In the genomic region with DNA sequence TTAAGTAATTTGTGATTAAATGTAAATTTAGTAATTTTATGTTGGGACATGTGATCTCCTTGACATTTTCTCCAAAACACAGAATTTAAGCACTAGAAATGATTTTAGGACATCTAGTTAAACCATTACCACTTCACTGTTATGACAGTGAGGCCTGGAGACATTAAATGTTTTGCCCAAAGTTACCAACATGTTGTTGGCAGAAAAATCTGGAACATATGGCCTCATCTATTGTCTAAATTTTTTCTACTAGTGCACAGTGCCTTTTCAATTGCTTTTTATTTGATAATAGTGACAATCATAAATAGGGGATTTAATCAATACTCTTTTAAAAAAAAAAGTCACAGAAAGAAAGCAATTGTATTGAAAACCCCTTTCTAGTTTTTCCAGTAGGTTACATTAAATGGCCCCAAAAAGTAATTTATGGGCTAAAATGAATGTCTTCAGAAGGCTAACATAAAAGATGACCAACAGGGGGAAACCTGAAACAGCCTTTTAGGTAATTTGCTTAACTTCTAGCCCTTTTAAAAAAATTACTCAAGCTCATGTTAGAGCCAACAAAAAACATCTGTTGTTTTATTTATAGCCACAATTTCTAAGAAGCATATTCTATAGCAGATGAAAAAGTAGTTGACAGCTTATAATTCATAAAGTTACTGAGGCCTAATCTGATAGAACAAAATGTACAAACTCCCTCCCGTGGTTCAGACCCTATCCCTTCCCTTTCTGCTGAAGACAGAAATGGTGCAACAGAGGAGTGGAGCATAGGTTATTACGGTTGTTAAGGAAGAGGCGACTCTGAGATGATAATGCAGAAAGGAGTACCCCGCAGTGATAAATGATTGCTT, we compare ENCODE assay signal across 1 cellular context.
TF ChIP-seq lines count a peak whose summit lies in the region.

No MANE protein-coding gene starts in this region.

TF ChIP-seq in GM12878, 131 proteins besides CTCF, POLR2A, EP300 and RAD21 (continued from another document):
- TF ChIP-seq, protein P1, sequence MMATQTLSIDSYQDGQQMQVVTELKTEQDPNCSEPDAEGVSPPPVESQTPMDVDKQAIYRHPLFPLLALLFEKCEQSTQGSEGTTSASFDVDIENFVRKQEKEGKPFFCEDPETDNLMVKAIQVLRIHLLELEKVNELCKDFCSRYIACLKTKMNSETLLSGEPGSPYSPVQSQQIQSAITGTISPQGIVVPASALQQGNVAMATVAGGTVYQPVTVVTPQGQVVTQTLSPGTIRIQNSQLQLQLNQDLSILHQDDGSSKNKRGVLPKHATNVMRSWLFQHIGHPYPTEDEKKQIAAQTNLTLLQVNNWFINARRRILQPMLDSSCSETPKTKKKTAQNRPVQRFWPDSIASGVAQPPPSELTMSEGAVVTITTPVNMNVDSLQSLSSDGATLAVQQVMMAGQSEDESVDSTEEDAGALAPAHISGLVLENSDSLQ (IDR thresholded peaks at IDR 0.05), result no peak
- TF ChIP-seq MEF2A (IDR thresholded peaks at IDR 0.05; ENCODE audit: insufficient read depth, low read depth, low read length) (no peak), SIX5 (IDR thresholded peaks at IDR 0.05; ENCODE audit: low read depth, low read length, severe bottlenecking) (no peak), SREBF1 (IDR thresholded peaks at IDR 0.05; ENCODE audit: low read length) (no peak), POU2F2 (IDR thresholded peaks at IDR 0.05; ENCODE audit: borderline replicate concordance, low read depth, low read length) (no peak), TCF12 (IDR thresholded peaks at IDR 0.05; ENCODE audit: low read depth, low read length) (no peak), NR2C2 (IDR thresholded peaks at IDR 0.05; ENCODE audit: borderline replicate concordance, control insufficient read depth, insufficient read length, low read depth) (no peak), SREBF2 (IDR thresholded peaks at IDR 0.05; ENCODE audit: low read length) (no peak), ZNF622 (IDR thresholded peaks at IDR 0.05) (no peak), SUZ12 (IDR thresholded peaks at IDR 0.05; ENCODE audit: unreplicated experiment) (no peak), NFXL1 (IDR thresholded peaks at IDR 0.05; ENCODE audit: borderline replicate concordance) (no peak), TCF7 (IDR thresholded peaks at IDR 0.05; ENCODE audit: borderline replicate concordance) (no peak)
- TF ChIP-seq, protein P2, sequence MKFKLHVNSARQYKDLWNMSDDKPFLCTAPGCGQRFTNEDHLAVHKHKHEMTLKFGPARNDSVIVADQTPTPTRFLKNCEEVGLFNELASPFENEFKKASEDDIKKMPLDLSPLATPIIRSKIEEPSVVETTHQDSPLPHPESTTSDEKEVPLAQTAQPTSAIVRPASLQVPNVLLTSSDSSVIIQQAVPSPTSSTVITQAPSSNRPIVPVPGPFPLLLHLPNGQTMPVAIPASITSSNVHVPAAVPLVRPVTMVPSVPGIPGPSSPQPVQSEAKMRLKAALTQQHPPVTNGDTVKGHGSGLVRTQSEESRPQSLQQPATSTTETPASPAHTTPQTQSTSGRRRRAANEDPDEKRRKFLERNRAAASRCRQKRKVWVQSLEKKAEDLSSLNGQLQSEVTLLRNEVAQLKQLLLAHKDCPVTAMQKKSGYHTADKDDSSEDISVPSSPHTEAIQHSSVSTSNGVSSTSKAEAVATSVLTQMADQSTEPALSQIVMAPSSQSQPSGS (IDR thresholded peaks at IDR 0.05; ENCODE audit: low read length), result no peak
- TF ChIP-seq, protein P3, sequence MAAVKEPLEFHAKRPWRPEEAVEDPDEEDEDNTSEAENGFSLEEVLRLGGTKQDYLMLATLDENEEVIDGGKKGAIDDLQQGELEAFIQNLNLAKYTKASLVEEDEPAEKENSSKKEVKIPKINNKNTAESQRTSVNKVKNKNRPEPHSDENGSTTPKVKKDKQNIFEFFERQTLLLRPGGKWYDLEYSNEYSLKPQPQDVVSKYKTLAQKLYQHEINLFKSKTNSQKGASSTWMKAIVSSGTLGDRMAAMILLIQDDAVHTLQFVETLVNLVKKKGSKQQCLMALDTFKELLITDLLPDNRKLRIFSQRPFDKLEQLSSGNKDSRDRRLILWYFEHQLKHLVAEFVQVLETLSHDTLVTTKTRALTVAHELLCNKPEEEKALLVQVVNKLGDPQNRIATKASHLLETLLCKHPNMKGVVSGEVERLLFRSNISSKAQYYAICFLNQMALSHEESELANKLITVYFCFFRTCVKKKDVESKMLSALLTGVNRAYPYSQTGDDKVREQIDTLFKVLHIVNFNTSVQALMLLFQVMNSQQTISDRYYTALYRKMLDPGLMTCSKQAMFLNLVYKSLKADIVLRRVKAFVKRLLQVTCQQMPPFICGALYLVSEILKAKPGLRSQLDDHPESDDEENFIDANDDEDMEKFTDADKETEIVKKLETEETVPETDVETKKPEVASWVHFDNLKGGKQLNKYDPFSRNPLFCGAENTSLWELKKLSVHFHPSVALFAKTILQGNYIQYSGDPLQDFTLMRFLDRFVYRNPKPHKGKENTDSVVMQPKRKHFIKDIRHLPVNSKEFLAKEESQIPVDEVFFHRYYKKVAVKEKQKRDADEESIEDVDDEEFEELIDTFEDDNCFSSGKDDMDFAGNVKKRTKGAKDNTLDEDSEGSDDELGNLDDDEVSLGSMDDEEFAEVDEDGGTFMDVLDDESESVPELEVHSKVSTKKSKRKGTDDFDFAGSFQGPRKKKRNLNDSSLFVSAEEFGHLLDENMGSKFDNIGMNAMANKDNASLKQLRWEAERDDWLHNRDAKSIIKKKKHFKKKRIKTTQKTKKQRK (IDR thresholded peaks at IDR 0.05; ENCODE audit: low read depth, low read length), result no peak
- TF ChIP-seq, protein P4, sequence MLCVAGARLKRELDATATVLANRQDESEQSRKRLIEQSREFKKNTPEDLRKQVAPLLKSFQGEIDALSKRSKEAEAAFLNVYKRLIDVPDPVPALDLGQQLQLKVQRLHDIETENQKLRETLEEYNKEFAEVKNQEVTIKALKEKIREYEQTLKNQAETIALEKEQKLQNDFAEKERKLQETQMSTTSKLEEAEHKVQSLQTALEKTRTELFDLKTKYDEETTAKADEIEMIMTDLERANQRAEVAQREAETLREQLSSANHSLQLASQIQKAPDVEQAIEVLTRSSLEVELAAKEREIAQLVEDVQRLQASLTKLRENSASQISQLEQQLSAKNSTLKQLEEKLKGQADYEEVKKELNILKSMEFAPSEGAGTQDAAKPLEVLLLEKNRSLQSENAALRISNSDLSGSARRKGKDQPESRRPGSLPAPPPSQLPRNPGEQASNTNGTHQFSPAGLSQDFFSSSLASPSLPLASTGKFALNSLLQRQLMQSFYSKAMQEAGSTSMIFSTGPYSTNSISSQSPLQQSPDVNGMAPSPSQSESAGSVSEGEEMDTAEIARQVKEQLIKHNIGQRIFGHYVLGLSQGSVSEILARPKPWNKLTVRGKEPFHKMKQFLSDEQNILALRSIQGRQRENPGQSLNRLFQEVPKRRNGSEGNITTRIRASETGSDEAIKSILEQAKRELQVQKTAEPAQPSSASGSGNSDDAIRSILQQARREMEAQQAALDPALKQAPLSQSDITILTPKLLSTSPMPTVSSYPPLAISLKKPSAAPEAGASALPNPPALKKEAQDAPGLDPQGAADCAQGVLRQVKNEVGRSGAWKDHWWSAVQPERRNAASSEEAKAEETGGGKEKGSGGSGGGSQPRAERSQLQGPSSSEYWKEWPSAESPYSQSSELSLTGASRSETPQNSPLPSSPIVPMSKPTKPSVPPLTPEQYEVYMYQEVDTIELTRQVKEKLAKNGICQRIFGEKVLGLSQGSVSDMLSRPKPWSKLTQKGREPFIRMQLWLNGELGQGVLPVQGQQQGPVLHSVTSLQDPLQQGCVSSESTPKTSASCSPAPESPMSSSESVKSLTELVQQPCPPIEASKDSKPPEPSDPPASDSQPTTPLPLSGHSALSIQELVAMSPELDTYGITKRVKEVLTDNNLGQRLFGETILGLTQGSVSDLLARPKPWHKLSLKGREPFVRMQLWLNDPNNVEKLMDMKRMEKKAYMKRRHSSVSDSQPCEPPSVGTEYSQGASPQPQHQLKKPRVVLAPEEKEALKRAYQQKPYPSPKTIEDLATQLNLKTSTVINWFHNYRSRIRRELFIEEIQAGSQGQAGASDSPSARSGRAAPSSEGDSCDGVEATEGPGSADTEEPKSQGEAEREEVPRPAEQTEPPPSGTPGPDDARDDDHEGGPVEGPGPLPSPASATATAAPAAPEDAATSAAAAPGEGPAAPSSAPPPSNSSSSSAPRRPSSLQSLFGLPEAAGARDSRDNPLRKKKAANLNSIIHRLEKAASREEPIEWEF (IDR thresholded peaks at IDR 0.05; ENCODE audit: insufficient replicate concordance, low read depth, low read length), result no peak
TF ChIP-seq in GM12878: peak in this region for 0.
